ENCODE assay signal across 8 cellular contexts in genomic region chr16:19502395-19503131, GRCh38. TPM values are rescaled to one million over a fixed set of nuclear protein-coding genes. Genes with fewer than 3 reads are reported as not detected.
DNase-seq lines count a peak whose midpoint lies in the region; ATAC-seq, FAIRE-seq and TF ChIP-seq lines count a peak whose summit lies in the region.

No MANE protein-coding gene starts in this region.

- ATAC-seq in HG02763 (IDR thresholded peaks at IDR 0.05; ENCODE audit: unreplicated experiment): no peak

- H3K9me3 ChIP-seq in astrocyte (ENCODE audit: insufficient read depth, low read depth, low read length): no peaks in the 10 kb centered on the region
- no peaks in the 10 kb centered on the region for H3K9me3 ChIP-seq in spleen

- H3K79me2 ChIP-seq in astrocyte (ENCODE audit: insufficient read depth, low read length): no peaks in the 10 kb centered on the region

- H3K9me3 Mint-ChIP-seq in T-helper 2 cell treated with Interferon-gamma antibody and Interleukin-4, amounts not matched to agents 5 μg/mL and 100 μg/mL, for 36 hours: no peaks in the 10 kb centered on the region
- no peaks in the 10 kb centered on the region for H3K9me3 Mint-ChIP-seq in astrocyte (ENCODE audit: unreplicated experiment)

- H3K27ac Mint-ChIP-seq in T-helper 2 cell treated with Interferon-gamma antibody and Interleukin-4, amounts not matched to agents 5 μg/mL and 100 μg/mL, for 36 hours: no peak overlapping the region
- no peak overlapping the region for H3K27ac Mint-ChIP-seq in astrocyte (ENCODE audit: unreplicated experiment)

- H3K27me3 ChIP-seq in GM06990 (replicated peaks; ENCODE audit: control insufficient read depth, insufficient read depth, low read length): no peaks in the 10 kb centered on the region
- H3K27me3 ChIP-seq in astrocyte (ENCODE audit: insufficient read depth, low read length): no peaks in the 10 kb centered on the region
- no peaks in the 10 kb centered on the region for H3K27me3 ChIP-seq in spleen (replicated peaks in 1 of 7)

- WGBS in spleen, 5 donors: 83 to 93% (median 92%) methylated on average over 3 of the region's 3 CpGs

- H3K9ac ChIP-seq in astrocyte (ENCODE audit: low read length): no peak overlapping the region

- peaks cover 3% of the 10 kb centered on the region for H3K4me1 ChIP-seq in astrocyte (ENCODE audit: insufficient read depth, low read length)
- H3K4me1 ChIP-seq in spleen: no peaks in the 10 kb centered on the region

- TF ChIP-seq POLR2A in spleen (IDR thresholded peaks at IDR 0.05): no peak

- no peak overlapping the region for H2AFZ ChIP-seq in astrocyte (ENCODE audit: low read depth, low read length)

- no peak overlapping the region for H3K4me3 Mint-ChIP-seq in T-helper 2 cell treated with Interferon-gamma antibody and Interleukin-4, amounts not matched to agents 5 μg/mL and 100 μg/mL, for 36 hours
- no peak overlapping the region for H3K4me3 Mint-ChIP-seq in astrocyte (ENCODE audit: unreplicated experiment)

- H3K36me3 Mint-ChIP-seq in T-helper 2 cell treated with Interferon-gamma antibody and Interleukin-4, amounts not matched to agents 5 μg/mL and 100 μg/mL, for 36 hours (ENCODE audit: low read depth): peaks cover 48% of the 10 kb centered on the region
- H3K36me3 Mint-ChIP-seq in astrocyte (ENCODE audit: low read depth, unreplicated experiment): peaks cover 13% of the 10 kb centered on the region

- H3K27ac ChIP-seq in astrocyte (ENCODE audit: low read depth, low read length): no peak overlapping the region
- no peak overlapping the region for H3K27ac ChIP-seq in spleen

- no peak overlapping the region for H3K4me2 ChIP-seq in astrocyte (ENCODE audit: low read length)

- intact Hi-C loops in spleen (cut with DNase I; ENCODE audit: low total_unique reads): loop anchor here (5.0 kb wide), 1 partner anchor 415 kb away; no protein-coding TSS in a partner anchor

- peak; percentile 73 for TF ChIP-seq CTCF in GM06990 (IDR thresholded peaks at IDR 0.05; ENCODE audit: insufficient read depth, low read length, poor library complexity, severe bottlenecking)
- peak; percentile 85 for TF ChIP-seq CTCF in astrocyte (IDR thresholded peaks at IDR 0.05; ENCODE audit: insufficient read depth, low read depth, low read length)
- peak; percentile 31 to 85 (median 71) for TF ChIP-seq CTCF in spleen (IDR thresholded peaks at IDR 0.05 in 8 of 11, conservative IDR thresholded peaks at IDR 0.05 in 3 of 11)

- H3K4me3 ChIP-seq in GM06990 (replicated peaks; ENCODE audit: low read depth, low read length) (no peak overlapping the region), astrocyte (ENCODE audit: insufficient read depth, low read depth, low read length) (no peak overlapping the region), spleen (no peak overlapping the region)

- no peak for FAIRE-seq in astrocyte (lab: Jason Lieb, UNC)

- H3K4me1 Mint-ChIP-seq in T-helper 2 cell treated with Interferon-gamma antibody and Interleukin-4, amounts not matched to agents 5 μg/mL and 100 μg/mL, for 36 hours (ENCODE audit: low read depth): no peaks in the 10 kb centered on the region
- no peaks in the 10 kb centered on the region for H3K4me1 Mint-ChIP-seq in astrocyte (ENCODE audit: low read depth, unreplicated experiment)

- H3K27me3 Mint-ChIP-seq in T-helper 2 cell treated with Interferon-gamma antibody and Interleukin-4, amounts not matched to agents 5 μg/mL and 100 μg/mL, for 36 hours (ENCODE audit: low read depth): no peaks in the 10 kb centered on the region
- H3K27me3 Mint-ChIP-seq in astrocyte (ENCODE audit: low read depth, unreplicated experiment): no peaks in the 10 kb centered on the region

- peaks cover 18% of the 10 kb centered on the region for H3K36me3 ChIP-seq in GM06990 (ENCODE audit: control insufficient read depth, insufficient read depth, low read length)
- peaks cover 29% of the 10 kb centered on the region for H3K36me3 ChIP-seq in astrocyte (ENCODE audit: insufficient read depth, low read length)
- peaks cover 0 to 100% (median 63%) of the 10 kb centered on the region in 6 donors for H3K36me3 ChIP-seq in spleen

- DNase-seq in GM06990 (ENCODE audit: extremely low read depth, insufficient read length) (no peak), NCI-H1417 treated with DMSO at 0.1 percent for 48 hours (lab: John Stamatoyannopoulos, UW) (peak; percentile 18), astrocyte (ENCODE audit: low read depth) (peak; percentile 43), iPS DF 4.7 (ENCODE audit: extremely low read depth, low spot score) (peak; percentile 74), spleen (peak; percentile 80), NCI-H1048 (lab: John Stamatoyannopoulos, UW) (no peak)
- DNase-seq in T-helper 2 cell treated with Interferon-gamma antibody and Interleukin-4, amounts not matched to agents 5 μg/mL and 100 μg/mL, for 36 hours (ENCODE audit: low spot score): peak; percentile 45

- H4K20me1 ChIP-seq in astrocyte (ENCODE audit: insufficient read depth, low read length): peaks cover 35% of the 10 kb centered on the region

RNA-seq across cellular contexts. Expression of gene GDE1, which starts 19.3 kb away (rescaled TPM):
- total RNA-seq in astrocyte: 94.7 and 99.7 TPM in 2 replicates
- total RNA-seq in spleen: 10 to 100 TPM; 26.4 to 40.5 (median 31.3) TPM
- 10 to 100 TPM; 13.5 to 18.1 (median 14.8) TPM for polyA plus RNA-seq in spleen

RNA-seq across cellular contexts. Expression of gene CCP110, which starts 21.2 kb away (rescaled TPM):
- total RNA-seq in astrocyte (14.6 and 14.7 TPM in 2 replicates), spleen (10 to 100 TPM; 13.3 to 24.9 (median 15.9) TPM)
- polyA plus RNA-seq in spleen: 1 to 10 TPM; 2.8 to 5.3 (median 4.1) TPM

RNA-seq across cellular contexts. Expression of gene VPS35L, which starts 52.9 kb away (rescaled TPM):
- 45.0 and 51.0 TPM in 2 replicates for total RNA-seq in astrocyte
- 10 to 100 TPM; 45.9 to 76.1 (median 67.2) TPM for total RNA-seq in spleen
- 10 to 100 TPM; 22.9 to 42.9 (median 24.7) TPM for polyA plus RNA-seq in spleen

Comparison
In these comparisons a context has a peak if more than half of its experiments do, and no peak if none do; other contexts are left out.
1. DNase-seq: peak in NCI-H1417 treated with DMSO at 0.1 percent for 48 hours (single experiment), T-helper 2 cell treated with Interferon-gamma antibody and Interleukin-4, amounts not matched to agents 5 μg/mL and 100 μg/mL, for 36 hours (single experiment), astrocyte (single experiment), iPS DF 4.7 (single experiment) and spleen (single experiment); none in GM06990 (single experiment) and NCI-H1048 (single experiment).
2. Peak in every context shown above with its lines, with median percentiles within 50 percentile points of each other: CTCF ChIP-seq.